Comparison of ENCODE assay signal across 16 cellular contexts in genomic region chr13:95716231-95716630, GRCh38. TPM values are rescaled to one million over a fixed set of nuclear protein-coding genes. Genes with fewer than 3 reads are reported as not detected.
DNase-seq lines count a peak whose midpoint lies in the region; ATAC-seq, FAIRE-seq and TF ChIP-seq lines count a peak whose summit lies in the region.
"Had no signal": no experiment of that assay in that cellular context is flagged by ENCODE, and none has a peak within 500 bp of the region (broad histone marks: within the 10 kb centered on the region; RNA-seq: fewer than 3 reads in every experiment).

No MANE protein-coding gene starts in this region.

- FAIRE-seq in HepG2 (lab: Jason Lieb, UNC) (no peak), H1 (lab: Jason Lieb, UNC) (no peak)
- FAIRE-seq: GM12878, GM18507, HTR-8/SVneo had no signal

- no peak overlapping the region for H4K5ac ChIP-seq in H1 (ENCODE audit: insufficient read length, low read depth, low read length)

- no peak for DNase-seq in HepG2 (ENCODE audit: low spot score)
- no peak for DNase-seq in right lobe of liver
- DNase-seq in H1 (ENCODE audit: low read depth in 1 of 2, low spot score in 2 of 2): no peak
- DNase-seq in neuronal stem cell (ENCODE audit: low spot score): no peak
- DNase-seq in NCI-H2081 (lab: John Stamatoyannopoulos, UW): no peak
- no peak for DNase-seq in hepatic stellate cell (ENCODE audit: low spot score)
- DNase-seq in BE2C: no peak
- DNase-seq: ACHN; C1 segment of cervical spinal cord; CD4-positive, alpha-beta memory T cell; DMS79; GM23248 had no signal

- TF ChIP-seq POLR2A in HepG2 (IDR thresholded peaks at IDR 0.05; ENCODE audit: insufficient read depth in 1 of 2, low read depth in 2 of 2, low read length in 2 of 2) (no peak), right lobe of liver (IDR thresholded peaks at IDR 0.05) (no peak), H1 (IDR thresholded peaks at IDR 0.05; ENCODE audit: control extremely low read depth in 1 of 2, low read depth in 2 of 2, low read length in 2 of 2) (no peak)

- CTCF ChIA-PET in HepG2 (lab: Yijun Ruan, JAX; ENCODE audit: low intra/inter-chr PET ratio, low total read pairs) (no interaction called here), H1 (lab: Charles Lee; ENCODE audit: partially characterized antibody) (interaction anchor here (0.8 to 1.2 kb wide), 3 partner anchors 12 to 18 kb away, joined by 3 to 5 read pairs (median 3); no protein-coding TSS in a partner anchor)

- WGBS in HepG2 (ENCODE audit: low lambda C conversion rate): 93% methylated on average over 6 of the region's 11 CpGs
- 87% methylated on average over 3 of the region's 11 CpGs for WGBS in right lobe of liver (ENCODE audit: insufficient coverage, low coverage, low lambda C conversion rate, missing lambda C conversion rate)
- 89% methylated on average over 11 of the region's 11 CpGs; no CpG with 5 or more reads in 1 of the 2 experiments for WGBS in H1 (ENCODE audit: extremely low coverage in 1 of 2, insufficient coverage in 1 of 2, insufficient read length in 1 of 2, insufficient replicate concordance in 2 of 2, low coverage in 1 of 2, low lambda C conversion rate in 2 of 2, missing lambda C conversion rate in 1 of 2), 2 experiments
- no CpG with 5 or more reads among the region's 11 CpGs for WGBS in neuronal stem cell (ENCODE audit: extremely low coverage in 2 of 2, insufficient read length in 2 of 2, insufficient replicate concordance in 1 of 2), 2 donors

- no peak for TF ChIP-seq CTCF in HepG2 (CRISPR knock-in tag; IDR thresholded peaks at IDR 0.05)
- TF ChIP-seq CTCF in right lobe of liver (IDR thresholded peaks at IDR 0.05): no peak
- TF ChIP-seq CTCF in H1 (IDR thresholded peaks at IDR 0.05; ENCODE audit: control extremely low read depth in 1 of 3, insufficient read depth in 1 of 3, low read depth in 1 of 3, low read length in 3 of 3): peak; percentile 24 to 33 (median 32); a peak in 3 of 4 replicates
- TF ChIP-seq CTCF in BE2C (IDR thresholded peaks at IDR 0.05; ENCODE audit: low read depth, low read length): no peak

- H3K4me2 ChIP-seq in HepG2 (ENCODE audit: low read depth, low read length) (no peak overlapping the region), H1 (ENCODE audit: insufficient read depth in 1 of 2, low read depth in 2 of 2, low read length in 2 of 2) (no peak overlapping the region), neuronal stem cell (ENCODE audit: insufficient read depth, low read length, poor library complexity, severe bottlenecking) (no peak overlapping the region)

- no peak overlapping the region for H3K56ac ChIP-seq in H1 (replicated peaks; ENCODE audit: insufficient read length, low read depth, low read length)

- no peak overlapping the region for H2AFZ ChIP-seq in HepG2 (ENCODE audit: low read length)
- no peak overlapping the region for H2AFZ ChIP-seq in H1 (ENCODE audit: low read length)
- H2AFZ ChIP-seq in neuronal stem cell (ENCODE audit: low read length): no peak overlapping the region
- H2AFZ ChIP-seq: GM23248 had no signal

- H3K18ac ChIP-seq in H1 (ENCODE audit: extremely low read depth, low read length): no peak overlapping the region
- H3K18ac ChIP-seq in neuronal stem cell (ENCODE audit: low read length): no peak overlapping the region

- H3K4me3 ChIP-seq in HepG2 (replicated peaks in 1 of 3; ENCODE audit: insufficient read depth in 1 of 3, low read depth in 2 of 3, low read length in 3 of 3) (no peak overlapping the region), right lobe of liver (no peak overlapping the region), H1 (ENCODE audit: extremely low read depth in 1 of 4, insufficient read depth in 2 of 4, low read depth in 3 of 4, low read length in 4 of 4) (no peak overlapping the region), neuronal stem cell (ENCODE audit: low read length in 2 of 2) (peak overlapping the region in 1 of 2 donors; percentile 60), BE2C (ENCODE audit: low read depth, low read length) (no peak overlapping the region)
- H3K4me3 ChIP-seq: GM12878, GM23248, HAP-1 had no signal

- H2BK120ac ChIP-seq in H1 (replicated peaks; ENCODE audit: low read depth, low read length) (no peak overlapping the region), neuronal stem cell (ENCODE audit: low read depth, low read length) (no peak overlapping the region)

- H2BK12ac ChIP-seq in H1 (ENCODE audit: low read depth, low read length) (no peak overlapping the region), neuronal stem cell (ENCODE audit: low read length) (no peak overlapping the region)

- H3K27ac ChIP-seq in HepG2 (ENCODE audit: extremely low read length, insufficient read depth, low read length) (no peak overlapping the region), right lobe of liver (no peak overlapping the region), H1 (ENCODE audit: low read depth, low read length) (no peak overlapping the region), neuronal stem cell (replicated peaks; ENCODE audit: low read length) (no peak overlapping the region)
- H3K27ac ChIP-seq: GM23248 had no signal

- ATAC-seq in HepG2: peak; percentile 28; the same call in 2 of the 3 replicates
- no peak for ATAC-seq in right lobe of liver
- ATAC-seq: GM12878 had no signal

- peaks cover 1 to 30% of the 10 kb centered on the region in 2 experiments for H3K36me3 ChIP-seq in HepG2 (replicated peaks in 1 of 2; ENCODE audit: control insufficient read depth in 1 of 2, insufficient read depth in 2 of 2, low read length in 2 of 2)
- peaks cover 0 to 14% (median 0%) of the 10 kb centered on the region in 4 donors for H3K36me3 ChIP-seq in right lobe of liver
- no peaks in the 10 kb centered on the region for H3K36me3 ChIP-seq in H1 (ENCODE audit: control insufficient read depth in 2 of 4, insufficient read depth in 4 of 4, low read length in 3 of 4)
- H3K36me3 ChIP-seq in neuronal stem cell (replicated peaks in 1 of 2; ENCODE audit: control insufficient read depth in 2 of 2, insufficient read depth in 2 of 2, low read length in 2 of 2): peaks cover 0 to 10% of the 10 kb centered on the region in 2 donors
- H3K36me3 ChIP-seq in BE2C: peaks cover 5% of the 10 kb centered on the region

- H3K14ac ChIP-seq in H1 (ENCODE audit: insufficient read length) (no peak overlapping the region), neuronal stem cell (ENCODE audit: low read length) (peak overlapping the region; percentile 71)

- H4K20me1 ChIP-seq in HepG2 (ENCODE audit: insufficient read depth, low read length): no peaks in the 10 kb centered on the region
- H4K20me1 ChIP-seq in H1 (replicated peaks in 1 of 2; ENCODE audit: control insufficient read depth in 1 of 2, insufficient read depth in 2 of 2, low read length in 2 of 2): no peaks in the 10 kb centered on the region

- in situ Hi-C loops in HepG2 (cut with HindIII; ENCODE audit: extremely low pct_ligation_motif_present, low pct_unique_long_range_greater_than_20kb): no loop called here

- intact Hi-C loops in HepG2 (cut with micrococcal nuclease; ENCODE audit: unreplicated experiment): no loop called here
- intact Hi-C loops in right lobe of liver (cut with DNase I): no loop called here

- H2BK5ac ChIP-seq in H1 (ENCODE audit: low read depth, low read length) (no peak overlapping the region), neuronal stem cell (ENCODE audit: low read length) (no peak overlapping the region)

- H3K23ac ChIP-seq in H1 (ENCODE audit: insufficient read length) (no peak overlapping the region), neuronal stem cell (ENCODE audit: low read depth, low read length, poor library complexity) (no peak overlapping the region)

- H2BK15ac ChIP-seq in H1 (ENCODE audit: low read length) (no peak overlapping the region), neuronal stem cell (ENCODE audit: low read length) (no peak overlapping the region)

- H2AK5ac ChIP-seq in H1 (ENCODE audit: low read depth, low read length) (no peak overlapping the region), neuronal stem cell (ENCODE audit: low read depth, low read length) (no peak overlapping the region)

- no peaks in the 10 kb centered on the region; the same call in 1 of the 2 replicates for H3K23me2 ChIP-seq in H1 (ENCODE audit: low read depth, low read length)

- no peak for TF ChIP-seq EP300 in HepG2 (IDR thresholded peaks at IDR 0.05; ENCODE audit: low read depth in 2 of 2, low read length in 2 of 2)
- no peak for TF ChIP-seq EP300 in HepG2 (CRISPR knock-in tag; IDR thresholded peaks at IDR 0.05; ENCODE audit: borderline replicate concordance)
- TF ChIP-seq EP300 in H1 (IDR thresholded peaks at IDR 0.05; ENCODE audit: borderline replicate concordance in 1 of 2, low read depth in 2 of 2, low read length in 2 of 2): no peak

- H4K8ac ChIP-seq in H1 (ENCODE audit: extremely low read depth, insufficient read depth, low read length): no peak overlapping the region
- H4K8ac ChIP-seq in neuronal stem cell (ENCODE audit: low read depth, low read length): peak overlapping the region; percentile 17

- H3K4ac ChIP-seq in H1 (replicated peaks; ENCODE audit: insufficient read length, low read depth, low read length) (no peak overlapping the region), neuronal stem cell (ENCODE audit: low read length) (no peak overlapping the region)

- H3K79me2 ChIP-seq in HepG2 (ENCODE audit: insufficient read depth, low read length) (no peaks in the 10 kb centered on the region), H1 (ENCODE audit: control insufficient read depth in 1 of 2, insufficient read depth in 2 of 2, low read length in 2 of 2) (no peaks in the 10 kb centered on the region)

- TF ChIP-seq RAD21 in HepG2 (CRISPR knock-in tag; IDR thresholded peaks at IDR 0.05): no peak
- TF ChIP-seq RAD21 in H1 (IDR thresholded peaks at IDR 0.05 in 1 of 2, conservative IDR thresholded peaks at IDR 0.05 in 1 of 2; ENCODE audit: low read depth in 2 of 2, low read length in 2 of 2): peak; percentile 37 to 45

- H3K9me3 ChIP-seq in HepG2 (ENCODE audit: low read length): peaks cover 9% of the 10 kb centered on the region; the same call in 1 of the 2 replicates
- H3K9me3 ChIP-seq in right lobe of liver: no peaks in the 10 kb centered on the region
- H3K9me3 ChIP-seq in H1 (ENCODE audit: insufficient read depth in 2 of 2, low read depth in 1 of 2, low read length in 1 of 2): no peaks in the 10 kb centered on the region
- peaks cover 0 to 4% of the 10 kb centered on the region in 2 donors for H3K9me3 ChIP-seq in neuronal stem cell (replicated peaks in 1 of 2; ENCODE audit: control insufficient read depth in 2 of 2, insufficient read depth in 1 of 2, low read depth in 1 of 2, low read length in 2 of 2)
- no peaks in the 10 kb centered on the region; the same call in 1 of the 2 replicates for H3K9me3 ChIP-seq in BE2C
- H3K9me3 ChIP-seq: HAP-1 had no signal

- H3K79me1 ChIP-seq in H1 (ENCODE audit: low read depth, low read length): no peaks in the 10 kb centered on the region
- H3K79me1 ChIP-seq in neuronal stem cell (ENCODE audit: low read depth, low read length): no peaks in the 10 kb centered on the region

- POLR2A ChIA-PET in HepG2 (lab: Yijun Ruan, JAX) (no interaction called here), H1 (lab: Charles Lee; ENCODE audit: partially characterized antibody) (no interaction called here)

- no TSS peak for BruUV-seq in HepG2 (replicated peaks; lab: Mats Ljungman, UMichigan)

- no peak overlapping the region for H2BK20ac ChIP-seq in H1 (ENCODE audit: low read length)

- peaks cover 9% of the 10 kb centered on the region; the same call in 1 of the 2 replicates for H3K4me1 ChIP-seq in HepG2 (ENCODE audit: insufficient read depth, low read length)
- H3K4me1 ChIP-seq in right lobe of liver: no peaks in the 10 kb centered on the region
- H3K4me1 ChIP-seq in H1 (replicated peaks in 1 of 4; ENCODE audit: control insufficient read depth in 3 of 4, insufficient read depth in 4 of 4, low read length in 3 of 4): no peaks in the 10 kb centered on the region
- no peaks in the 10 kb centered on the region for H3K4me1 ChIP-seq in neuronal stem cell (ENCODE audit: control insufficient read depth in 2 of 2, insufficient read depth in 1 of 2, low read depth in 1 of 2, low read length in 2 of 2)
- no peaks in the 10 kb centered on the region for H3K4me1 ChIP-seq in BE2C
- H3K4me1 ChIP-seq: HAP-1 had no signal

- no peak overlapping the region for H3K9ac ChIP-seq in HepG2 (ENCODE audit: insufficient read depth, low read depth, low read length)
- H3K9ac ChIP-seq in H1 (replicated peaks in 1 of 4; ENCODE audit: extremely low read depth in 1 of 4, low read depth in 3 of 4, low read length in 3 of 4): no peak overlapping the region
- H3K9ac ChIP-seq in neuronal stem cell (ENCODE audit: low read depth, low read length, poor library complexity): no peak overlapping the region
- H3K9ac ChIP-seq: GM23248 had no signal

- H4K91ac ChIP-seq in H1 (replicated peaks; ENCODE audit: insufficient read length, low read length): no peak overlapping the region
- H4K91ac ChIP-seq in neuronal stem cell (ENCODE audit: low read depth, low read length, poor library complexity): no peak overlapping the region

- no peaks in the 10 kb centered on the region; a peak in 1 of 5 replicates for H3K27me3 ChIP-seq in HepG2 (ENCODE audit: control insufficient read depth in 1 of 2, insufficient read depth in 2 of 2, low read length in 2 of 2)
- no peaks in the 10 kb centered on the region for H3K27me3 ChIP-seq in right lobe of liver
- H3K27me3 ChIP-seq in H1 (replicated peaks in 1 of 4; ENCODE audit: control insufficient read depth in 3 of 4, extremely low read depth in 1 of 4, insufficient read depth in 3 of 4, low read length in 3 of 4): no peaks in the 10 kb centered on the region
- H3K27me3 ChIP-seq in neuronal stem cell (ENCODE audit: control insufficient read depth in 3 of 3, insufficient read depth in 3 of 3, low read depth in 1 of 3, low read length in 3 of 3): no peaks in the 10 kb centered on the region
- H3K27me3 ChIP-seq in BE2C: no peaks in the 10 kb centered on the region

RNA-seq across cellular contexts. Expression of gene DNAJC3, which starts 39.3 kb away (rescaled TPM):
- total RNA-seq in HepG2 (2016; rRNA removed; fragmentation: Illumina TruSeq; extraction: Trizol) (38.1 and 48.2 TPM in 2 replicates), right lobe of liver (10 to 100 TPM; 49.0 to 64.3 (median 51.7) TPM)
- total RNA-seq in HepG2 (2016; cell fraction: cytosol; rRNA removed; fragmentation: Illumina TruSeq; extraction: Trizol; ENCODE audit: low read depth): 30.3 and 34.8 TPM in 2 replicates
- total RNA-seq in HepG2 (2016; cell fraction: insoluble cytoplasmic fraction; rRNA removed; fragmentation: Illumina TruSeq; extraction: Trizol): 32.9 and 48.9 TPM in 2 replicates
- 14.3 and 17.6 TPM in 2 replicates for total RNA-seq in HepG2 (2016; cell fraction: membrane; rRNA removed; fragmentation: Illumina TruSeq; extraction: Trizol)
- 48.4 and 54.1 TPM in 2 replicates for total RNA-seq in HepG2 (2016; cell fraction: nucleus; rRNA removed; fragmentation: Illumina TruSeq; extraction: Trizol)
- polyA plus RNA-seq in HepG2 (2011; rRNA removed) (9.7 and 10.4 TPM in 2 replicates), H1 (2011; rRNA removed) (2.6 and 4.3 TPM in 2 replicates)
- polyA plus RNA-seq in HepG2 (2011; cell fraction: cytosol; rRNA removed): 5.4 and 8.2 TPM in 2 replicates
- polyA plus RNA-seq in HepG2 (2011; cell fraction: nucleus; rRNA removed): 2.8 and 3.7 TPM in 2 replicates
- 12.1 and 15.4 TPM in 2 replicates for polyA plus RNA-seq in HepG2 (2012)
- polyA plus RNA-seq in HepG2 (2016; cell fraction: cytosol; fragmentation: Illumina TruSeq; extraction: Trizol; ENCODE audit: low read depth): 1.4 TPM in 2 replicates
- polyA plus RNA-seq in HepG2 (2016; cell fraction: insoluble cytoplasmic fraction; fragmentation: Illumina TruSeq; extraction: Trizol; ENCODE audit: low read depth): 16.8 and 19.2 TPM in 2 replicates
- 3.1 and 3.7 TPM in 2 replicates for polyA plus RNA-seq in HepG2 (2016; cell fraction: membrane; fragmentation: Illumina TruSeq; extraction: Trizol; ENCODE audit: low read depth)
- polyA plus RNA-seq in HepG2 (2016; cell fraction: nucleus; fragmentation: Illumina TruSeq; extraction: Trizol; ENCODE audit: insufficient read depth, low read depth): 37.4 and 38.5 TPM in 2 replicates
- 13.2 and 17.4 TPM in 2 replicates for polyA minus RNA-seq in HepG2 (2011; rRNA and poly(A)+ RNA removed; ENCODE audit: low replicate concordance)
- polyA minus RNA-seq in HepG2 (2011; cell fraction: cytosol; rRNA and poly(A)+ RNA removed): 21.4 and 25.3 TPM in 2 replicates
- 14.4 and 17.8 TPM in 2 replicates for polyA minus RNA-seq in HepG2 (2011; cell fraction: nucleus; rRNA and poly(A)+ RNA removed)
- total RNA-seq in H1 (2021; fragmentation: NEBNext Ultra II Directional; extraction: Animal tissue kit (Norgen Biotek cat#: 25700)): 23.6 and 24.1 TPM in 2 replicates
- 5.0 TPM for polyA plus RNA-seq in H1 (2011; cell fraction: cytosol; rRNA removed)
- polyA plus RNA-seq in H1 (2011; cell fraction: nucleus; rRNA removed): 2.2 TPM
- polyA plus RNA-seq in H1 (2012, experiment 1 of 2): 6.9 to 13.5 TPM (median 8.7 TPM) in 4 replicates
- polyA plus RNA-seq in H1 (2012, experiment 2 of 2): 0.76 TPM
- polyA plus RNA-seq in H1 (2013, experiment 1 of 2): 24.3 TPM
- 30.2 TPM for polyA plus RNA-seq in H1 (2013, experiment 2 of 2)
- polyA minus RNA-seq in H1 (2011; rRNA and poly(A)+ RNA removed): 13.4 and 15.7 TPM in 2 replicates
- 8.1 TPM for polyA minus RNA-seq in H1 (2011; cell fraction: cytosol; rRNA and poly(A)+ RNA removed)
- polyA minus RNA-seq in H1 (2011; cell fraction: nucleus; rRNA and poly(A)+ RNA removed): 9.0 TPM
- polyA plus RNA-seq in neuronal stem cell (2013, experiment 1 of 2): 7.1 TPM
- 7.4 TPM for polyA plus RNA-seq in neuronal stem cell (2013, experiment 2 of 2)
- 6.6 TPM for polyA plus RNA-seq in BE2C (2012; ENCODE audit: insufficient read depth, insufficient read length, low read depth)

Comparison
In these comparisons a context has a peak if more than half of its experiments do, and no peak if none do; other contexts are left out.
1. CTCF ChIP-seq: peak in H1 (3 of 3); none in HepG2 (single experiment), right lobe of liver (0 of 4) and BE2C (single experiment).
2. Of the 41 proteins assayed by ChIP-seq in both HepG2 and H1: peak only in HepG2: none; only in H1: CTCF and RAD21; in both: none; in neither: 39.